16 cellular contexts compared by ENCODE assay signal in the genomic region with DNA sequence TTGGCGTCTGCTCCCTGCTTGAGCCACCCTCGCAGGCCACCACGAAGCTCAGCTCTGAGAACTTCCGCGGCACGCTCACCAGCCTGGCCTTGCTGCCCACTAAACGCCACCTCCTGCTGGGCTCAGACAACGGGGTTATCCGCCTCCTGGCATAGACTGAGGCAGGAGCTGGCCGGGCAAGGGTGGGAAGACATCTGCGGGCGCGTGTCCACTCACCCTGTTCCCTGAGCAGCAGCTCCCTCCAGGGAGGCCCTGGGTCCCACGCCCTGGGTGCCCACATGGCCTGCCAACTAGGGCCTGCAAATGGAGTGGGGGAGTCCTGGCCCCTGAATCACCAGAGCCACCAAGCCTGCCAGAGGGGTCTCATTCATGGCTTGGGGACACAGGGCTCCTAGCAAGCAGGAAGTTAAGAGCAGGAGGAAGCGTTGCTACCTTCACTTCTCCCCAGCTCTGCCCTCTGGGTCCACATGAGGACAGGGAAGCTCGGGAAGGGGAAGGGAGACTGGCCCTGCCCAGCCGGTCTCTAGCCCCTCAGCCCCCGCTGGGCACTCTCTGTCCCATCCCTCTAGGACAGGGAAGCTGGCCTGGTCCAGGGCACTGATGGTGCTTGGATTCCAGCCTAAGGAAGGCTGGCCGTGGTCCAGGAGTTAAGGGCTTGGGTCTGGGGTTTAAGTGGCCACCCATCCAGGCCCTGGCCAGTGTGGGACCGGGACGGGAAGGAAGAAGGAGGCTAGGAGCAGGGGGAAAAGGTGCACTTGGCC. TPM values are rescaled to one million over a fixed set of nuclear protein-coding genes. Genes with fewer than 3 reads are reported as not detected.
DNase-seq lines count a peak whose midpoint lies in the region; ATAC-seq and TF ChIP-seq lines count a peak whose summit lies in the region.
"Had no signal": no experiment of that assay in that cellular context is flagged by ENCODE, and none has a peak within 500 bp of the region (broad histone marks: within the 10 kb centered on the region; RNA-seq: fewer than 3 reads in every experiment).

No MANE protein-coding gene starts in this region.

- intact Hi-C loops in sciatic nerve (cut with DNase I) = no loop called here

- DNase-seq in RWPE1 (ENCODE audit: low spot score) (no peak), sciatic nerve (ENCODE audit: low spot score) (no peak), NOMO-1 treated with DMSO at 0.1 percent for 48 hours (lab: John Stamatoyannopoulos, UW; ENCODE audit: unreplicated experiment) (no peak), DMS 273 treated with DMSO at 0.1 percent for 48 hours (lab: John Stamatoyannopoulos, UW) (no peak)
- DNase-seq: activated naive CD8-positive, alpha-beta T cell treated with anti-CD3 and anti-CD28 coated beads for 36 hours; Kasumi-1; naive thymus-derived CD8-positive, alpha-beta T cell; NCI-H510A treated with DMSO at 0.1 percent for 48 hours; PC-9; sigmoid colon; stimulated activated CD4-positive, alpha-beta T cell treated with anti-CD3 and anti-CD28 coated beads, Interleukin-4, amount 100 ng/mL, for 4 hours; stimulated activated naive B cell treated with anti-CD40 and anti-IgM and Interleukin-4, amounts not matched to agents 10 μg/mL and 1 μg/mL and 100 μg/mL, for 72 hours had no signal

- CTCF ChIA-PET in RWPE1 (lab: Yijun Ruan, JAX) = no interaction called here

- no peak for TF ChIP-seq EP300 in gastroesophageal sphincter (IDR thresholded peaks at IDR 0.05)

- no peak for TF ChIP-seq POLR2A in gastroesophageal sphincter (IDR thresholded peaks at IDR 0.05)

- ATAC-seq in gastroesophageal sphincter (peak; percentile 38), sciatic nerve (peak; percentile 22)
- ATAC-seq: activated CD4-positive, CD25-positive, alpha-beta regulatory T cell treated with anti-CD3 and anti-CD28 coated beads, Interleukin-2, amount 50 U/mL, for 24 hours; HCT116; naive thymus-derived CD8-positive, alpha-beta T cell; stimulated activated naive B cell treated with anti-CD40 and anti-IgM and Interleukin-4, amounts not matched to agents 10 μg/mL and 1 μg/mL and 100 μg/mL, for 72 hours had no signal

- POLR2A ChIA-PET in RWPE1 (lab: Yijun Ruan, JAX; ENCODE audit: low non-redundant PET) = no interaction called here

- peaks cover 0 to 22% (median 6%) of the 10 kb centered on the region in 3 donors for H3K4me1 ChIP-seq in gastroesophageal sphincter

- H3K27ac ChIP-seq in RWPE1 (peak overlapping the region; percentile 99), gastroesophageal sphincter (no peak overlapping the region)
- H3K27ac ChIP-seq: PC-9 had no signal

- no CpG with 5 or more reads among the region's 21 CpGs for WGBS in gastroesophageal sphincter (ENCODE audit: low coverage in 1 of 2), 2 donors

- H3K36me3 ChIP-seq in gastroesophageal sphincter = peaks cover 0 to 59% of the 10 kb centered on the region in 2 donors

- H3K9me3 ChIP-seq in gastroesophageal sphincter = no peaks in the 10 kb centered on the region
- H3K9me3 ChIP-seq: BLaER1, sigmoid colon had no signal

- H3K27me3 ChIP-seq in gastroesophageal sphincter = no peaks in the 10 kb centered on the region
- H3K27me3 ChIP-seq: BLaER1, sigmoid colon had no signal

- TF ChIP-seq CTCF in RWPE1 (conservative IDR thresholded peaks at IDR 0.05; ENCODE audit: low read depth) (no peak), gastroesophageal sphincter (IDR thresholded peaks at IDR 0.05) (no peak)

- no peak overlapping the region for H3K4me3 ChIP-seq in gastroesophageal sphincter
- H3K4me3 ChIP-seq: BLaER1, PC-9, sigmoid colon had no signal

RNA-seq across cellular contexts. Expression of gene SERPINF2, which starts 5.0 kb away (rescaled TPM):
- total RNA-seq in gastroesophageal sphincter (1 to 10 TPM; 2.0 to 7.6 (median 5.1) TPM), sciatic nerve (3.2 TPM)

RNA-seq across cellular contexts. Expression of gene WDR81, which starts 13.2 kb away (rescaled TPM):
- total RNA-seq in gastroesophageal sphincter = 10 to 100 TPM; 21.8 to 44.1 (median 32.2) TPM
- 26.1 TPM for total RNA-seq in sciatic nerve

RNA-seq across cellular contexts. Expression of gene SERPINF1, which starts 24.1 kb away (rescaled TPM):
- total RNA-seq in gastroesophageal sphincter (100 to 1,000 TPM; 136 to 634 (median 302) TPM), sciatic nerve (592 TPM)

RNA-seq across cellular contexts. Expression of gene TLCD2, which starts 27.5 kb away (rescaled TPM):
- total RNA-seq in gastroesophageal sphincter (1 to 10 TPM; 4.2 to 5.1 (median 4.8) TPM), sciatic nerve (13.6 TPM)
- total RNA-seq: naive thymus-derived CD8-positive, alpha-beta T cell had no signal

RNA-seq across cellular contexts. Expression of gene PRPF8, which starts 53.0 kb away (rescaled TPM):
- total RNA-seq in gastroesophageal sphincter = 100 to 1,000 TPM; 111 to 195 (median 161) TPM
- 285 TPM for total RNA-seq in sciatic nerve
